29 cellular contexts compared by ENCODE assay signal in the genomic region with DNA sequence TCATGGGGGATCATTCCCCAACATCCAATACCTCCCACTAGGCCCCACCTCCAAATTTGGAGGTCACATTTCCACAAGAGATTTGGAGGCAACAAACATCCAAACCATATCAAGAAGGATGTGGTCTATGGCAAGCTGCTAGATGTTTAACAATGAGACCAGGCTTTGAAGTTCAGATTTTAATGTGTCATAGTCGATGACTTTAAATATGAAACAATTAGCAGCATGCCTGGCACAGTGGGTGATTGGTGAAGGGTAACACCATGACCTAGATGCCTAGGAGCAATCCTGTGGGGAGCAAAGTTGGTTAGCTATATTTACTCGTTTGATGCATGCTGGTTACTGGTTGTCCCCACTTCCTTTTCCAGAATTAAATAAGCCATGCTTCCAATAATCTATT.
"Had no signal": no experiment of that assay in that cellular context is flagged by ENCODE, and none has a peak within 500 bp of the region (broad histone marks: within the 10 kb centered on the region; RNA-seq: fewer than 3 reads in every experiment).

No MANE protein-coding gene starts in this region.

- H3K9me3 ChIP-seq: body of pancreas, breast epithelium had no signal

- H3K4me1 ChIP-seq: body of pancreas, breast epithelium had no signal

- H3K27ac ChIP-seq: body of pancreas, brain microvascular endothelial cell, breast epithelium, WERI-Rb-1 had no signal

- DNase-seq: activated CD4-positive, alpha-beta memory T cell treated with anti-CD3 and anti-CD28 coated beads, Interleukin-2, amount 10 ng/mL, durations not matched to agents 7 days and 5 days; activated CD4-positive, alpha-beta T cell treated with anti-CD3 and anti-CD28 coated beads for 1 hour; activated CD4-positive, alpha-beta T cell treated with anti-CD3 and anti-CD28 coated beads for 36 hours; activated CD4-positive, alpha-beta T cell treated with anti-CD3 and anti-CD28 coated beads for 48 hours; activated CD4-positive, alpha-beta T cell treated with anti-CD3 and anti-CD28 coated beads, Interleukin-2, amount 10 ng/mL, durations not matched to agents 7 days and 5 days; activated CD4-positive, alpha-beta T cell treated with anti-CD3 and anti-CD28 coated beads, Interleukin-2, amount 50 U/mL, for 48 hours; activated CD4-positive, CD25-positive, alpha-beta regulatory T cell; activated CD8-positive, alpha-beta memory T cell treated with anti-CD3 and anti-CD28 coated beads for 24 hours; activated CD8-positive, alpha-beta memory T cell treated with anti-CD3 and anti-CD28 coated beads, Interleukin-2, amount 10 ng/mL, durations not matched to agents 7 days and 5 days; activated CD8-positive, alpha-beta memory T cell treated with anti-CD3 and anti-CD28 coated beads, Interleukin-2, amount 50 U/mL, for 48 hours; activated CD8-positive, alpha-beta T cell treated with anti-CD3 and anti-CD28 coated beads, Interleukin-2, amount 10 ng/mL, durations not matched to agents 7 days and 5 days; activated effector memory CD4-positive, alpha-beta T cell treated with Interleukin-2 at 50 U/mL for 16 hours; activated gamma-delta T cell; activated naive CD4-positive, alpha-beta T cell treated with anti-CD3 and anti-CD28 coated beads, Interleukin-2, amount 10 ng/mL, durations not matched to agents 7 days and 5 days; activated naive CD4-positive, alpha-beta T cell treated with Interleukin-2 at 50 U/mL for 16 hours; activated naive CD8-positive, alpha-beta T cell treated with anti-CD3 and anti-CD28 coated beads, Interleukin-2, amount 10 ng/mL, durations not matched to agents 7 days and 5 days; activated naive CD8-positive, alpha-beta T cell treated with anti-CD3 and anti-CD28 coated beads, Interleukin-2, amount 50 U/mL, for 24 hours; activated T-cell treated with anti-CD3 and anti-CD28 coated beads, Interleukin-2, amount 50 U/mL, for 24 hours; activated T-cell treated with anti-CD3 and anti-CD28 coated beads, Interleukin-2, amount 50 U/mL, for 48 hours; amygdala; anterior cingulate cortex; body of pancreas; brain microvascular endothelial cell; central memory CD4-positive, alpha-beta T cell; T-helper 9 cell; WERI-Rb-1 had no signal

- ATAC-seq: activated CD4-positive, alpha-beta T cell treated with anti-CD3 and anti-CD28 coated beads for 36 hours; activated CD4-positive, CD25-positive, alpha-beta regulatory T cell treated with anti-CD3 and anti-CD28 coated beads, Interleukin-2, amount 50 U/mL, for 24 hours; activated CD8-positive, alpha-beta memory T cell treated with anti-CD3 and anti-CD28 coated beads, Interleukin-2, amount 10 ng/mL, durations not matched to agents 7 days and 5 days; activated CD8-positive, alpha-beta T cell treated with anti-CD3 and anti-CD28 coated beads, Interleukin-2, amount 10 ng/mL, durations not matched to agents 7 days and 5 days; activated naive CD8-positive, alpha-beta T cell treated with anti-CD3 and anti-CD28 coated beads, Interleukin-2, amount 50 U/mL, for 24 hours; body of pancreas; WTC11 had no signal

- H3K4me3 ChIP-seq: body of pancreas, breast epithelium had no signal

- H3K36me3 ChIP-seq: brain microvascular endothelial cell, breast epithelium, WERI-Rb-1 had no signal

- H3K27me3 ChIP-seq: body of pancreas, brain microvascular endothelial cell had no signal
